In genomic region chr9:90801507-90802289, GRCh38 we compare ENCODE assay signal across 8 cellular contexts. TPM values are rescaled to one million over a fixed set of nuclear protein-coding genes. Genes with fewer than 3 reads are reported as not detected.
DNase-seq lines count a peak whose midpoint lies in the region; ATAC-seq lines count a peak whose summit lies in the region.

TSS of gene SYK (plus strand) at chr9:90801819. CDS start at chr9:90843899, 42,080 bp downstream.

- H3K9me3 Mint-ChIP-seq in activated naive CD4-positive, alpha-beta T cell treated with anti-CD3 and anti-CD28 coated beads, Interleukin-2, amount 50 U/mL, for 72 hours = no peaks in the 10 kb centered on the region
- no peaks in the 10 kb centered on the region for H3K9me3 Mint-ChIP-seq in immature natural killer cell
- no peaks in the 10 kb centered on the region for H3K9me3 Mint-ChIP-seq in stimulated activated naive CD8-positive, alpha-beta T cell treated with anti-CD3 and anti-CD28 coated beads, Interleukin-15, amount 100 ng/mL, for 72 hours

- H3K27me3 Mint-ChIP-seq in immature natural killer cell (ENCODE audit: low read depth in 3 of 3) = peaks cover 0 to 5% (median 2%) of the 10 kb centered on the region in 3 donors
- H3K27me3 Mint-ChIP-seq in stimulated activated naive CD8-positive, alpha-beta T cell treated with anti-CD3 and anti-CD28 coated beads, Interleukin-15, amount 100 ng/mL, for 72 hours = peaks cover 88% of the 10 kb centered on the region

- peaks cover 45 to 62% of the 10 kb centered on the region in 2 donors for H3K4me1 Mint-ChIP-seq in immature natural killer cell
- peaks cover 6% of the 10 kb centered on the region for H3K4me1 Mint-ChIP-seq in stimulated activated naive CD8-positive, alpha-beta T cell treated with anti-CD3 and anti-CD28 coated beads, Interleukin-15, amount 100 ng/mL, for 72 hours

- peaks cover 5 to 7% of the 10 kb centered on the region in 2 donors for H3K36me3 Mint-ChIP-seq in activated naive CD4-positive, alpha-beta T cell treated with anti-CD3 and anti-CD28 coated beads, Interleukin-2, amount 50 U/mL, for 72 hours
- H3K36me3 Mint-ChIP-seq in immature natural killer cell = peaks cover 0 to 4% (median 0%) of the 10 kb centered on the region in 3 donors

- peak; percentile 47 for ATAC-seq in GM21825 (IDR thresholded peaks at IDR 0.05; ENCODE audit: unreplicated experiment)
- ATAC-seq in activated naive CD4-positive, alpha-beta T cell treated with anti-CD3 and anti-CD28 coated beads, Interleukin-2, amount 50 U/mL, for 72 hours = peak; percentile 43 to 54
- peak; percentile 64 for ATAC-seq in stimulated activated naive CD8-positive, alpha-beta T cell treated with anti-CD3 and anti-CD28 coated beads, Interleukin-15, amount 100 ng/mL, for 72 hours

- DNase-seq in NCI-H1436 (lab: John Stamatoyannopoulos, UW) (peak; percentile 15), NCI-H1436 treated with DMSO at 0.1 percent for 48 hours (lab: John Stamatoyannopoulos, UW) (no peak), NCI-H1105 treated with DMSO at 0.1 percent for 48 hours (lab: John Stamatoyannopoulos, UW) (peak; percentile 66), immature natural killer cell (peak; percentile 40 to 60 (median 49)), DMS114 treated with DMSO at 0.1 percent for 48 hours (lab: John Stamatoyannopoulos, UW; ENCODE audit: unreplicated experiment) (no peak)
- peak in 1 of 2 donors; percentile 9 for DNase-seq in activated naive CD4-positive, alpha-beta T cell treated with anti-CD3 and anti-CD28 coated beads, Interleukin-2, amount 50 U/mL, for 72 hours (ENCODE audit: low spot score in 2 of 2)
- DNase-seq in stimulated activated naive CD8-positive, alpha-beta T cell treated with anti-CD3 and anti-CD28 coated beads, Interleukin-15, amount 100 ng/mL, for 72 hours = peak; percentile 9 to 10

- H3K4me3 Mint-ChIP-seq in immature natural killer cell = peak within 1 kb of the TSS; percentile 89 to 94 (median 92)
- peak within 1 kb of the TSS; percentile 77 to 81 for H3K4me3 Mint-ChIP-seq in stimulated activated naive CD8-positive, alpha-beta T cell treated with anti-CD3 and anti-CD28 coated beads, Interleukin-15, amount 100 ng/mL, for 72 hours

- H3K27ac Mint-ChIP-seq in activated naive CD4-positive, alpha-beta T cell treated with anti-CD3 and anti-CD28 coated beads, Interleukin-2, amount 50 U/mL, for 72 hours = peak within 1 kb of the TSS in 1 of 2 donors; percentile 57
- peak within 1 kb of the TSS; percentile 82 to 97 (median 92) for H3K27ac Mint-ChIP-seq in immature natural killer cell
- no peak within 1 kb of the TSS for H3K27ac Mint-ChIP-seq in stimulated activated naive CD8-positive, alpha-beta T cell treated with anti-CD3 and anti-CD28 coated beads, Interleukin-15, amount 100 ng/mL, for 72 hours

RNA-seq across cellular contexts. Expression of gene SYK, which starts in this region (rescaled TPM):
- under 1 TPM; 0.16 to 0.29 TPM for total RNA-seq in activated naive CD4-positive, alpha-beta T cell treated with anti-CD3 and anti-CD28 coated beads, Interleukin-2, amount 50 U/mL, for 72 hours
- 100 to 1,000 TPM in 1 of 3 donors, 10 to 100 TPM in 2; 50.1 to 125 (median 82.6) TPM for polyA plus RNA-seq in immature natural killer cell

Comparison
In these comparisons a context has a peak if more than half of its experiments do, and no peak if none do; other contexts are left out.
1. DNase-seq: peak in NCI-H1436 (single experiment), NCI-H1105 treated with DMSO at 0.1 percent for 48 hours (single experiment), immature natural killer cell (3 of 3) and stimulated activated naive CD8-positive, alpha-beta T cell treated with anti-CD3 and anti-CD28 coated beads, Interleukin-15, amount 100 ng/mL, for 72 hours (2 of 2); none in NCI-H1436 treated with DMSO at 0.1 percent for 48 hours (single experiment) and DMS114 treated with DMSO at 0.1 percent for 48 hours (single experiment).
2. Peak in ATAC-seq in activated naive CD4-positive, alpha-beta T cell treated with anti-CD3 and anti-CD28 coated beads, Interleukin-2, amount 50 U/mL, for 72 hours; RNA of the gene not detected or under 1 TPM.
3. H3K27ac Mint-ChIP-seq: peak in immature natural killer cell (6 of 6); none in stimulated activated naive CD8-positive, alpha-beta T cell treated with anti-CD3 and anti-CD28 coated beads, Interleukin-15, amount 100 ng/mL, for 72 hours (0 of 2).
4. Peak in every context shown above with its lines, with median percentiles within 50 percentile points of each other: ATAC-seq.